2 cellular contexts compared by ENCODE assay signal in the genomic region with DNA sequence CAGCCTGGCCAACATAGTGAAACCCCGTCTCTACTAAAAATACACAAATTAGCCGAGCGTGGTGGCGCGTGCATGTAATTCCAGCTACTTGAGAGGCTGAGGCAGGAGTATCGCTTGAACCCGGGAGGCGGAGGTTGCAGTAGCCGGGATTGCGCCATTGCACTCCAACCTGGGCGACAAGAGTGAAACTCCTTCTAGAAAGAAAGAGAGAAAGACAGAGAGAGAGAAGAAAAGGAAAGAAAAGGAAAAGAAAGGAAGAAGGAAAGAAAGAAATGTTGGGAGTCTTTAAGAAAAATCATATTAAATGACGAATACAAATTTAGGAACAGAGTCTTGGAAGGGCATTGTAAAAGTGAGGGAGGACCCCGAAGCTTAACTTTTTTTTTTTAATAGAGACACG.
TF ChIP-seq lines count a peak whose summit lies in the region.

No MANE protein-coding gene starts in this region.

TF ChIP-seq in SK-N-SH, 30 proteins besides CTCF, POLR2A, EP300 and RAD21:
- TF ChIP-seq NRF1 (IDR thresholded peaks at IDR 0.05; ENCODE audit: low read depth, low read length) = no peak

TF ChIP-seq in SK-N-SH treated with all-trans-retinoic acid at 6 μM for 48 hours, 23 proteins besides CTCF, POLR2A, EP300 and RAD21:
- no peak for TF ChIP-seq OSR1 (CRISPR knock-in tag; IDR thresholded peaks at IDR 0.05)
- TF ChIP-seq, protein P1, sequence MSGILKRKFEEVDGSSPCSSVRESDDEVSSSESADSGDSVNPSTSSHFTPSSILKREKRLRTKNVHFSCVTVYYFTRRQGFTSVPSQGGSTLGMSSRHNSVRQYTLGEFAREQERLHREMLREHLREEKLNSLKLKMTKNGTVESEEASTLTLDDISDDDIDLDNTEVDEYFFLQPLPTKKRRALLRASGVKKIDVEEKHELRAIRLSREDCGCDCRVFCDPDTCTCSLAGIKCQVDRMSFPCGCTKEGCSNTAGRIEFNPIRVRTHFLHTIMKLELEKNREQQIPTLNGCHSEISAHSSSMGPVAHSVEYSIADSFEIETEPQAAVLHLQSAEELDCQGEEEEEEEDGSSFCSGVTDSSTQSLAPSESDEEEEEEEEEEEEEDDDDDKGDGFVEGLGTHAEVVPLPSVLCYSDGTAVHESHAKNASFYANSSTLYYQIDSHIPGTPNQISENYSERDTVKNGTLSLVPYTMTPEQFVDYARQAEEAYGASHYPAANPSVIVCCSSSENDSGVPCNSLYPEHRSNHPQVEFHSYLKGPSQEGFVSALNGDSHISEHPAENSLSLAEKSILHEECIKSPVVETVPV (CRISPR knock-in tag; IDR thresholded peaks at IDR 0.05) = no peak
- TF ChIP-seq ISL1 (CRISPR knock-in tag; IDR thresholded peaks at IDR 0.05) = no peak
- no peak for TF ChIP-seq ZNF8 (CRISPR knock-in tag; IDR thresholded peaks at IDR 0.05)
- TF ChIP-seq, protein P2, sequence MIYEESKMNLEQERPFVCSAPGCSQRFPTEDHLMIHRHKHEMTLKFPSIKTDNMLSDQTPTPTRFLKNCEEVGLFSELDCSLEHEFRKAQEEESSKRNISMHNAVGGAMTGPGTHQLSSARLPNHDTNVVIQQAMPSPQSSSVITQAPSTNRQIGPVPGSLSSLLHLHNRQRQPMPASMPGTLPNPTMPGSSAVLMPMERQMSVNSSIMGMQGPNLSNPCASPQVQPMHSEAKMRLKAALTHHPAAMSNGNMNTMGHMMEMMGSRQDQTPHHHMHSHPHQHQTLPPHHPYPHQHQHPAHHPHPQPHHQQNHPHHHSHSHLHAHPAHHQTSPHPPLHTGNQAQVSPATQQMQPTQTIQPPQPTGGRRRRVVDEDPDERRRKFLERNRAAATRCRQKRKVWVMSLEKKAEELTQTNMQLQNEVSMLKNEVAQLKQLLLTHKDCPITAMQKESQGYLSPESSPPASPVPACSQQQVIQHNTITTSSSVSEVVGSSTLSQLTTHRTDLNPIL (CRISPR knock-in tag; IDR thresholded peaks at IDR 0.05; ENCODE audit: low read depth) = no peak
- TF ChIP-seq GLIS3 (CRISPR knock-in tag; IDR thresholded peaks at IDR 0.05) = no peak
- no peak for TF ChIP-seq ZC3H10 (CRISPR knock-in tag; IDR thresholded peaks at IDR 0.05)
- TF ChIP-seq ZNF70 (CRISPR knock-in tag; IDR thresholded peaks at IDR 0.05) = no peak
- no peak for TF ChIP-seq TOX (CRISPR knock-in tag; IDR thresholded peaks at IDR 0.05; ENCODE audit: borderline replicate concordance)
- TF ChIP-seq, protein P3, sequence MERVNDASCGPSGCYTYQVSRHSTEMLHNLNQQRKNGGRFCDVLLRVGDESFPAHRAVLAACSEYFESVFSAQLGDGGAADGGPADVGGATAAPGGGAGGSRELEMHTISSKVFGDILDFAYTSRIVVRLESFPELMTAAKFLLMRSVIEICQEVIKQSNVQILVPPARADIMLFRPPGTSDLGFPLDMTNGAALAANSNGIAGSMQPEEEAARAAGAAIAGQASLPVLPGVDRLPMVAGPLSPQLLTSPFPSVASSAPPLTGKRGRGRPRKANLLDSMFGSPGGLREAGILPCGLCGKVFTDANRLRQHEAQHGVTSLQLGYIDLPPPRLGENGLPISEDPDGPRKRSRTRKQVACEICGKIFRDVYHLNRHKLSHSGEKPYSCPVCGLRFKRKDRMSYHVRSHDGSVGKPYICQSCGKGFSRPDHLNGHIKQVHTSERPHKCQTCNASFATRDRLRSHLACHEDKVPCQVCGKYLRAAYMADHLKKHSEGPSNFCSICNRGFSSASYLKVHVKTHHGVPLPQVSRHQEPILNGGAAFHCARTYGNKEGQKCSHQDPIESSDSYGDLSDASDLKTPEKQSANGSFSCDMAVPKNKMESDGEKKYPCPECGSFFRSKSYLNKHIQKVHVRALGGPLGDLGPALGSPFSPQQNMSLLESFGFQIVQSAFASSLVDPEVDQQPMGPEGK (CRISPR knock-in tag; IDR thresholded peaks at IDR 0.05; ENCODE audit: borderline replicate concordance) = no peak
- TF ChIP-seq TCF4 (CRISPR knock-in tag; IDR thresholded peaks at IDR 0.05; ENCODE audit: borderline replicate concordance) = no peak
- no peak for TF ChIP-seq SNAI2 (CRISPR knock-in tag; IDR thresholded peaks at IDR 0.05)
- no peak for TF ChIP-seq ZFP3 (CRISPR knock-in tag; IDR thresholded peaks at IDR 0.05)
- TF ChIP-seq, protein P4, sequence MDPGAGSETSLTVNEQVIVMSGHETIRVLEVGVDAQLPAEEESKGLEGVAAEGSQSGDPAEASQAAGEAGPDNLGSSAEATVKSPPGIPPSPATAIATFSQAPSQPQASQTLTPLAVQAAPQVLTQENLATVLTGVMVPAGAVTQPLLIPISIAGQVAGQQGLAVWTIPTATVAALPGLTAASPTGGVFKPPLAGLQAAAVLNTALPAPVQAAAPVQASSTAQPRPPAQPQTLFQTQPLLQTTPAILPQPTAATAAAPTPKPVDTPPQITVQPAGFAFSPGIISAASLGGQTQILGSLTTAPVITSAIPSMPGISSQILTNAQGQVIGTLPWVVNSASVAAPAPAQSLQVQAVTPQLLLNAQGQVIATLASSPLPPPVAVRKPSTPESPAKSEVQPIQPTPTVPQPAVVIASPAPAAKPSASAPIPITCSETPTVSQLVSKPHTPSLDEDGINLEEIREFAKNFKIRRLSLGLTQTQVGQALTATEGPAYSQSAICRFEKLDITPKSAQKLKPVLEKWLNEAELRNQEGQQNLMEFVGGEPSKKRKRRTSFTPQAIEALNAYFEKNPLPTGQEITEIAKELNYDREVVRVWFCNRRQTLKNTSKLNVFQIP (CRISPR knock-in tag; IDR thresholded peaks at IDR 0.05; ENCODE audit: borderline replicate concordance, low read depth) = no peak
- TF ChIP-seq BACH2 (CRISPR knock-in tag; IDR thresholded peaks at IDR 0.05; ENCODE audit: borderline replicate concordance) = no peak
- no peak for TF ChIP-seq ESRRG (CRISPR knock-in tag; IDR thresholded peaks at IDR 0.05)
- no peak for TF ChIP-seq PPARA (CRISPR knock-in tag; IDR thresholded peaks at IDR 0.05; ENCODE audit: borderline replicate concordance)
- TF ChIP-seq ZNF565 (CRISPR knock-in tag; conservative IDR thresholded peaks at IDR 0.05; ENCODE audit: low read depth) = no peak
- no peak for TF ChIP-seq CSDC2 (CRISPR knock-in tag; IDR thresholded peaks at IDR 0.05)
- no peak for TF ChIP-seq ZFP30 (CRISPR knock-in tag; IDR thresholded peaks at IDR 0.05)
